Comparison of ENCODE assay signal across 2 cellular contexts in the genomic region with DNA sequence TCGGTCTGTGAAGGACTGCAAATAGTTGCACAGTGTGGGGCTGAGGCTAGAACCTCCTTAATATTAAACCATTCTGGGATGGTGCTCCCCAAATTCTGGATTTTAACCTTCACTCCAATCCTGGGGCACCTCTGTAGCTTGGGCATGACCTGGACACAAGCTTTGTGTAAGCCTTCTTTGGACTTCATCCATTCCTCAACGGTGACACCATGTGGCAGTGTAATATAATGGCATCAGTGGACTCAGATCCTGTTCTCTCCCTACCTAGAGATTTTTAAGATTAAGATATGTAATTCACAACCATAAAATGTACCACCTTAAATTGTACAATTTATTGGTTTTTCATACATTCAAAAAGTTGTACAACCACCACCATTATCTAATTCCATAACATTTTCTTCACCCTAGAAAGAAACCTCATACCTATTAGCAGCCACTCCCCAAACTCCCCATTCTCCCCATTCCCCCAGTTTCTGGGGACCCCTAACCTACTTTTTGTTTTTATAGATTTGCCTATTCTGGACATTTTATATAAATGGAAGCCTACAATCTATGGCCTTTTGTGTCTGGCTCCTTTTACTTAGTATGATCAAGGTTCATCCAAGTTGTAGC.
TF ChIP-seq lines count a peak whose summit lies in the region.

No MANE protein-coding gene starts in this region.

TF ChIP-seq in IMR-90, 13 proteins besides CTCF, POLR2A, EP300 and RAD21:
- TF ChIP-seq MXI1 (IDR thresholded peaks at IDR 0.05; ENCODE audit: borderline replicate concordance, low read depth, low read length) (no peak), RFX5 (IDR thresholded peaks at IDR 0.05; ENCODE audit: low read depth, low read length) (no peak), MAZ (IDR thresholded peaks at IDR 0.05; ENCODE audit: borderline replicate concordance, low read depth, low read length) (no peak), NFE2L2 (IDR thresholded peaks at IDR 0.05; ENCODE audit: low read depth, low read length) (no peak), RCOR1 (IDR thresholded peaks at IDR 0.05; ENCODE audit: insufficient replicate concordance, low read length) (no peak), CEBPB (IDR thresholded peaks at IDR 0.05; ENCODE audit: low read depth, low read length) (no peak), SMC3 (IDR thresholded peaks at IDR 0.05; ENCODE audit: low read depth, low read length) (peak; percentile 59)
- TF ChIP-seq, protein P1, sequence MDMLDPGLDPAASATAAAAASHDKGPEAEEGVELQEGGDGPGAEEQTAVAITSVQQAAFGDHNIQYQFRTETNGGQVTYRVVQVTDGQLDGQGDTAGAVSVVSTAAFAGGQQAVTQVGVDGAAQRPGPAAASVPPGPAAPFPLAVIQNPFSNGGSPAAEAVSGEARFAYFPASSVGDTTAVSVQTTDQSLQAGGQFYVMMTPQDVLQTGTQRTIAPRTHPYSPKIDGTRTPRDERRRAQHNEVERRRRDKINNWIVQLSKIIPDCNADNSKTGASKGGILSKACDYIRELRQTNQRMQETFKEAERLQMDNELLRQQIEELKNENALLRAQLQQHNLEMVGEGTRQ (IDR thresholded peaks at IDR 0.05; ENCODE audit: low read depth, low read length) = no peak

TF ChIP-seq in neural cell, 6 proteins besides CTCF, POLR2A, EP300 and RAD21:
- TF ChIP-seq SMC3 (conservative IDR thresholded peaks at IDR 0.05; ENCODE audit: poor library complexity) (peak; percentile 72), EZH2 (IDR thresholded peaks at IDR 0.05; ENCODE audit: borderline replicate concordance, insufficient read depth, low read length, poor library complexity, severe bottlenecking) (no peak), TAF1 (IDR thresholded peaks at IDR 0.05; ENCODE audit: low read depth) (no peak), MXI1 (conservative IDR thresholded peaks at IDR 0.05; ENCODE audit: poor library complexity, severe bottlenecking) (no peak), POLR2AphosphoS5 (IDR thresholded peaks at IDR 0.05) (no peak)
- TF ChIP-seq, protein P2, sequence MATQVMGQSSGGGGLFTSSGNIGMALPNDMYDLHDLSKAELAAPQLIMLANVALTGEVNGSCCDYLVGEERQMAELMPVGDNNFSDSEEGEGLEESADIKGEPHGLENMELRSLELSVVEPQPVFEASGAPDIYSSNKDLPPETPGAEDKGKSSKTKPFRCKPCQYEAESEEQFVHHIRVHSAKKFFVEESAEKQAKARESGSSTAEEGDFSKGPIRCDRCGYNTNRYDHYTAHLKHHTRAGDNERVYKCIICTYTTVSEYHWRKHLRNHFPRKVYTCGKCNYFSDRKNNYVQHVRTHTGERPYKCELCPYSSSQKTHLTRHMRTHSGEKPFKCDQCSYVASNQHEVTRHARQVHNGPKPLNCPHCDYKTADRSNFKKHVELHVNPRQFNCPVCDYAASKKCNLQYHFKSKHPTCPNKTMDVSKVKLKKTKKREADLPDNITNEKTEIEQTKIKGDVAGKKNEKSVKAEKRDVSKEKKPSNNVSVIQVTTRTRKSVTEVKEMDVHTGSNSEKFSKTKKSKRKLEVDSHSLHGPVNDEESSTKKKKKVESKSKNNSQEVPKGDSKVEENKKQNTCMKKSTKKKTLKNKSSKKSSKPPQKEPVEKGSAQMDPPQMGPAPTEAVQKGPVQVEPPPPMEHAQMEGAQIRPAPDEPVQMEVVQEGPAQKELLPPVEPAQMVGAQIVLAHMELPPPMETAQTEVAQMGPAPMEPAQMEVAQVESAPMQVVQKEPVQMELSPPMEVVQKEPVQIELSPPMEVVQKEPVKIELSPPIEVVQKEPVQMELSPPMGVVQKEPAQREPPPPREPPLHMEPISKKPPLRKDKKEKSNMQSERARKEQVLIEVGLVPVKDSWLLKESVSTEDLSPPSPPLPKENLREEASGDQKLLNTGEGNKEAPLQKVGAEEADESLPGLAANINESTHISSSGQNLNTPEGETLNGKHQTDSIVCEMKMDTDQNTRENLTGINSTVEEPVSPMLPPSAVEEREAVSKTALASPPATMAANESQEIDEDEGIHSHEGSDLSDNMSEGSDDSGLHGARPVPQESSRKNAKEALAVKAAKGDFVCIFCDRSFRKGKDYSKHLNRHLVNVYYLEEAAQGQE (IDR thresholded peaks at IDR 0.05; ENCODE audit: borderline replicate concordance) = no peak
